16 cellular contexts compared by ENCODE assay signal in the genomic region with DNA sequence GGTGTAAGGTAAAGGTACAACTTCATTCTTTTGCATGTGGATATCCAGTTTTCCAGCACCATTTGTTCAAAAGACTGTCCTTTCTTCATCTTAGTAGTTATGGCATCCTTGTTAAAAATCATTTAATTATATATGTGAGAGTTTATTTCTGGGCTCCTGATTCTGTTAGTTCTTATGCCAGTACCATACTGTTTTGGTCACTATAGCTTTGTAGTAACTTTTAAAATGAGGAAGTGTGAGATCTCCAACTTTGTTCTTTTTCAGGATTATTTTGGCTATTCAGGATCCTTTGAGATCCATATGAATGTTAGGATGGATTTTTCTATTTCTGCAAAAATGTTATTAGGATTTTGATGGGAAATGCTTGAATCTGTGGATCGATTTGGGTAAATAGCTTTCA.
"Had no signal": no experiment of that assay in that cellular context is flagged by ENCODE, and none has a peak within 500 bp of the region (broad histone marks: within the 10 kb centered on the region; RNA-seq: fewer than 3 reads in every experiment).

No MANE protein-coding gene starts in this region.

- H3K36me3 ChIP-seq: adrenal gland, left ventricle myocardium inferior, ovary, right lobe of liver, upper lobe of left lung had no signal

- H3K4me1 ChIP-seq: testis had no signal

- H3K9me3 ChIP-seq: left ventricle myocardium inferior, ovary, right lobe of liver, testis, upper lobe of left lung had no signal

- H3K9me3 Mint-ChIP-seq: activated B cell treated with CpG ODN at 0.5 μM for 24 hours; stimulated activated naive CD8-positive, alpha-beta T cell treated with anti-CD3 and anti-CD28 coated beads, Interleukin-15, Interleukin-2, amounts not matched to agents 100 ng/mL and 50 ng/mL, for 24 hours had no signal

- H3K4me3 ChIP-seq: adrenal gland, dorsolateral prefrontal cortex, left ventricle myocardium inferior, ovary, right lobe of liver, smooth muscle cell, testis, upper lobe of left lung had no signal

- H3K4me2 ChIP-seq: smooth muscle cell had no signal

- DNase-seq: activated B cell treated with CpG ODN at 0.5 μM for 24 hours; activated gamma-delta T cell treated with Interleukin-2 at 50 U/mL for 16 hours; activated T-cell treated with anti-CD3 and anti-CD28 coated beads, Interleukin-2, amount 50 U/mL, for 1 hour; dorsolateral prefrontal cortex; hippocampal formation; left ventricle myocardium inferior; mesendoderm; ovary; right lobe of liver; testis; upper lobe of left lung had no signal

- H3K4me3 Mint-ChIP-seq: neural crest cell; stimulated activated naive CD8-positive, alpha-beta T cell treated with anti-CD3 and anti-CD28 coated beads, Interleukin-15, Interleukin-2, amounts not matched to agents 100 ng/mL and 50 ng/mL, for 24 hours; T-helper 2 cell treated with Interferon-gamma antibody and Interleukin-4, amounts not matched to agents 5 μg/mL and 100 μg/mL, for 36 hours had no signal

- H3K27me3 ChIP-seq: adrenal gland, dorsolateral prefrontal cortex, ovary, right lobe of liver, testis, upper lobe of left lung had no signal

- H3K27me3 Mint-ChIP-seq: activated B cell treated with CpG ODN at 0.5 μM for 24 hours; stimulated activated naive CD8-positive, alpha-beta T cell treated with anti-CD3 and anti-CD28 coated beads, Interleukin-15, Interleukin-2, amounts not matched to agents 100 ng/mL and 50 ng/mL, for 24 hours had no signal

- H3K27ac Mint-ChIP-seq: stimulated activated naive CD8-positive, alpha-beta T cell treated with anti-CD3 and anti-CD28 coated beads, Interleukin-15, Interleukin-2, amounts not matched to agents 100 ng/mL and 50 ng/mL, for 24 hours had no signal

- H3K27ac ChIP-seq: adrenal gland, dorsolateral prefrontal cortex, left ventricle myocardium inferior, ovary, right lobe of liver, testis, upper lobe of left lung had no signal
